In genomic region chr17:50279181-50279526, GRCh38 we compare ENCODE assay signal across 1 cellular context.
TF ChIP-seq lines count a peak whose summit lies in the region.

No MANE protein-coding gene starts in this region.

TF ChIP-seq in H1, 55 proteins besides CTCF, POLR2A, EP300 and RAD21 (continued from another document):
- TF ChIP-seq MAFK (IDR thresholded peaks at IDR 0.05; ENCODE audit: low read depth, low read length), result no peak
- TF ChIP-seq HDAC6 (IDR thresholded peaks at IDR 0.05; ENCODE audit: low read depth, low read length), result no peak
- TF ChIP-seq JUN (IDR thresholded peaks at IDR 0.05; ENCODE audit: low read depth, low read length), result no peak
- no peak for TF ChIP-seq NRF1 (IDR thresholded peaks at IDR 0.05; ENCODE audit: low read depth, low read length)
- TF ChIP-seq GABPA (IDR thresholded peaks at IDR 0.05; ENCODE audit: borderline replicate concordance, insufficient read depth, low read length), result no peak
